ENCODE assay signal across 11 cellular contexts in the genomic region with DNA sequence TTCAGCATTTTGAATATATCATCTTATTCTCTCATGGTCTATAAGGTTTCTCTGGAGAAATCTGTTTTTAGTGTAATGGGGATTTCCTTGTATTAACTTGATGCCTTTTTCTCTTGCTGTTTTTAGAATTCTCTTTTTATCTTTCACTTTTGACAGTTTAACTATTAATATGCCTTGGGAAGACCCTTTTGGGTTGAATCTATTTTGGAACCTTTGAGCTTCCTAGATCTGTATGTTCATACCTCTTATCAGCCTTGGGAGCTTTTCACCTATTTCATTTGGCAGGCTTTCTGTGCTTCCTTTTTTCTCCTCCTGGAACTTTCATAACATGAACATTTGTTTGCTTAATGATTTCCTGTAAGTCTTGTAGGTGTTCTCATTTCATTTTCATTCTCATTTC. TPM values are rescaled to one million over a fixed set of nuclear protein-coding genes. Genes with fewer than 3 reads are reported as not detected.
DNase-seq lines count a peak whose midpoint lies in the region; ATAC-seq and TF ChIP-seq lines count a peak whose summit lies in the region.
"Had no signal": no experiment of that assay in that cellular context is flagged by ENCODE, and none has a peak within 500 bp of the region (broad histone marks: within the 10 kb centered on the region; RNA-seq: fewer than 3 reads in every experiment).

No MANE protein-coding gene starts in this region.

- H3K27me3 ChIP-seq in SU-DHL-6 (ENCODE audit: low read length) (no peaks in the 10 kb centered on the region), gastrocnemius medialis (no peaks in the 10 kb centered on the region)

- no peak for ATAC-seq in activated CD8-positive, alpha-beta memory T cell treated with anti-CD3 and anti-CD28 coated beads, Interleukin-2, amount 10 ng/mL, durations not matched to agents 7 days and 5 days
- peak; percentile 66 for ATAC-seq in HG02678 (IDR thresholded peaks at IDR 0.05; ENCODE audit: unreplicated experiment)
- ATAC-seq in gastrocnemius medialis = no peak
- ATAC-seq in HG03097 (IDR thresholded peaks at IDR 0.05; ENCODE audit: low FRiP score, unreplicated experiment) = no peak

- no peaks in the 10 kb centered on the region for H3K9me2 ChIP-seq in SU-DHL-6 (replicated peaks; ENCODE audit: insufficient read depth, low read length)

- H3F3A ChIP-seq in SU-DHL-6 (ENCODE audit: insufficient read depth) = peaks cover 3% of the 10 kb centered on the region; the same call in 1 of the 2 replicates

- H3K9ac ChIP-seq in SU-DHL-6 (ENCODE audit: low read length) = no peak overlapping the region

- H3K79me2 ChIP-seq in SU-DHL-6 (ENCODE audit: insufficient read depth, low read length) = peaks cover 94% of the 10 kb centered on the region

- H3K9me3 Mint-ChIP-seq in activated CD8-positive, alpha-beta memory T cell treated with anti-CD3 and anti-CD28 coated beads, Interleukin-2, amount 10 ng/mL, durations not matched to agents 7 days and 5 days (ENCODE audit: low read depth) = peaks cover 8% of the 10 kb centered on the region

- peaks cover 3% of the 10 kb centered on the region; the same call in 1 of the 2 replicates for H4K20me1 ChIP-seq in SU-DHL-6 (ENCODE audit: low read depth, low read length)

- H3K27ac ChIP-seq in SU-DHL-6 (ENCODE audit: low read depth, low read length) (peak overlapping the region; percentile 37; the same call in 1 of the 2 replicates), gastrocnemius medialis (peak overlapping the region; percentile 2 to 96 (median 31))

- H3K36me3 ChIP-seq in SU-DHL-6 (ENCODE audit: low read length) (no peaks in the 10 kb centered on the region), gastrocnemius medialis (no peaks in the 10 kb centered on the region)

- H3K4me3 Mint-ChIP-seq in activated CD8-positive, alpha-beta memory T cell treated with anti-CD3 and anti-CD28 coated beads, Interleukin-2, amount 10 ng/mL, durations not matched to agents 7 days and 5 days = no peak overlapping the region

- intact Hi-C loops in gastrocnemius medialis (cut with DNase I; ENCODE audit: low total_unique reads) = no loop called here

- CTCF ChIA-PET in activated CD8-positive, alpha-beta memory T cell treated with anti-CD3 and anti-CD28 coated beads, Interleukin-2, amount 10 ng/mL, durations not matched to agents 7 days and 5 days (lab: Charles Lee) = interaction anchor here (0.7 to 1.2 kb wide), 3 partner anchors 16 to 173 kb away, joined by 3 read pairs; no protein-coding TSS in a partner anchor

- no peak for TF ChIP-seq POLR2A in gastrocnemius medialis (IDR thresholded peaks at IDR 0.05)

- no peaks in the 10 kb centered on the region for H3K27me3 Mint-ChIP-seq in activated CD8-positive, alpha-beta memory T cell treated with anti-CD3 and anti-CD28 coated beads, Interleukin-2, amount 10 ng/mL, durations not matched to agents 7 days and 5 days

- H3K9me3 ChIP-seq in SU-DHL-6 (ENCODE audit: insufficient read depth, low read length) (no peaks in the 10 kb centered on the region), gastrocnemius medialis (no peaks in the 10 kb centered on the region)

- H3K4me3 ChIP-seq in SU-DHL-6 (ENCODE audit: insufficient read depth, low read length, poor library complexity, severe bottlenecking) (no peak overlapping the region), gastrocnemius medialis (no peak overlapping the region)

- peaks cover 18 to 55% of the 10 kb centered on the region in 2 donors for H3K4me1 ChIP-seq in gastrocnemius medialis

- H3K27ac Mint-ChIP-seq in activated CD8-positive, alpha-beta memory T cell treated with anti-CD3 and anti-CD28 coated beads, Interleukin-2, amount 10 ng/mL, durations not matched to agents 7 days and 5 days = peak overlapping the region; percentile 75

- in situ Hi-C loops in gastrocnemius medialis (cut with MboI; ENCODE audit: low sequenced_read_pairs in 4 of 4) = loop anchor here in 1 of 4 donors (25.0 kb wide), 1 partner anchor 103 kb away; no protein-coding TSS in a partner anchor

- H3K36me3 Mint-ChIP-seq in activated CD8-positive, alpha-beta memory T cell treated with anti-CD3 and anti-CD28 coated beads, Interleukin-2, amount 10 ng/mL, durations not matched to agents 7 days and 5 days = peaks cover 25% of the 10 kb centered on the region

- DNase-seq in activated CD8-positive, alpha-beta memory T cell treated with anti-CD3 and anti-CD28 coated beads, Interleukin-2, amount 10 ng/mL, durations not matched to agents 7 days and 5 days = no peak
- no peak for DNase-seq in activated CD8-positive, alpha-beta memory T cell treated with anti-CD3 and anti-CD28 coated beads for 24 hours
- DNase-seq in gastrocnemius medialis (no peak), NCI-H69 (lab: John Stamatoyannopoulos, UW) (no peak), COLO668 (lab: John Stamatoyannopoulos, UW; ENCODE audit: unreplicated experiment) (no peak)
- DNase-seq: ACHN, NCI-H2081, SHP77 treated with DMSO at 0.1 percent for 48 hours had no signal

- H2AFZ ChIP-seq in SU-DHL-6 (ENCODE audit: low read depth, low read length, severe bottlenecking) = no peak overlapping the region

- H3K4me1 Mint-ChIP-seq in activated CD8-positive, alpha-beta memory T cell treated with anti-CD3 and anti-CD28 coated beads, Interleukin-2, amount 10 ng/mL, durations not matched to agents 7 days and 5 days = peaks cover 23% of the 10 kb centered on the region

- peak overlapping the region; percentile 39 for H3K4me2 ChIP-seq in SU-DHL-6 (ENCODE audit: low read depth, low read length, poor library complexity, severe bottlenecking)

- TF ChIP-seq CTCF in SU-DHL-6 (IDR thresholded peaks at IDR 0.05; ENCODE audit: insufficient read depth, low read length, poor library complexity, severe bottlenecking) (no peak), gastrocnemius medialis (IDR thresholded peaks at IDR 0.05 in 4 of 5, conservative IDR thresholded peaks at IDR 0.05 in 1 of 5) (no peak)

RNA-seq across cellular contexts. Expression of gene RCL1, which starts 22.2 kb away (rescaled TPM):
- 10 to 100 TPM; 14.3 to 20.2 TPM for total RNA-seq in activated CD8-positive, alpha-beta memory T cell treated with anti-CD3 and anti-CD28 coated beads, Interleukin-2, amount 10 ng/mL, durations not matched to agents 7 days and 5 days
- total RNA-seq in gastrocnemius medialis = 10 to 100 TPM; 18.8 to 62.4 (median 26.2) TPM
